ENCODE assay signal across 12 cellular contexts in genomic region chr2:133841905-133842304, GRCh38.
DNase-seq lines count a peak whose midpoint lies in the region; ATAC-seq and TF ChIP-seq lines count a peak whose summit lies in the region.
"Had no signal": no experiment of that assay in that cellular context is flagged by ENCODE, and none has a peak within 500 bp of the region (broad histone marks: within the 10 kb centered on the region; RNA-seq: fewer than 3 reads in every experiment).

No MANE protein-coding gene starts in this region.

- peak overlapping the region; percentile 87 for H3K27ac Mint-ChIP-seq in HFFc6
- no peak overlapping the region for H3K27ac Mint-ChIP-seq in naive thymus-derived CD8-positive, alpha-beta T cell
- no peak overlapping the region for H3K27ac Mint-ChIP-seq in natural killer cell
- H3K27ac Mint-ChIP-seq: H9; stimulated activated naive CD8-positive, alpha-beta T cell treated with anti-CD3 and anti-CD28 coated beads, Interleukin-15, Interleukin-2, amounts not matched to agents 100 ng/mL and 50 ng/mL, for 24 hours had no signal

- H3K4me3 Mint-ChIP-seq in HFFc6 (no peak overlapping the region), natural killer cell (no peak overlapping the region)
- no peak overlapping the region for H3K4me3 Mint-ChIP-seq in naive thymus-derived CD8-positive, alpha-beta T cell
- H3K4me3 Mint-ChIP-seq: H9; stimulated activated naive CD8-positive, alpha-beta T cell treated with anti-CD3 and anti-CD28 coated beads, Interleukin-15, Interleukin-2, amounts not matched to agents 100 ng/mL and 50 ng/mL, for 24 hours had no signal

- DNase-seq in HFFc6 (peak; percentile 88), astrocyte of the hippocampus (ENCODE audit: low read depth, low spot score) (peak; percentile 87), left cardiac atrium (peak; percentile 57), thoracic aorta (ENCODE audit: low spot score) (no peak), CD1c-positive myeloid dendritic cell (ENCODE audit: extremely low spot score) (no peak), natural killer cell (no peak)
- no peak for DNase-seq in naive thymus-derived CD8-positive, alpha-beta T cell
- DNase-seq: activated naive CD4-positive, alpha-beta T cell treated with Interleukin-2 at 50 U/mL for 16 hours; H9; NCI-H2171 had no signal

- no peaks in the 10 kb centered on the region for H3K4me1 ChIP-seq in thoracic aorta (ENCODE audit: control insufficient read depth in 1 of 2, low read depth in 2 of 2)

- H3K27me3 Mint-ChIP-seq in HFFc6 (ENCODE audit: insufficient read depth) (peaks cover 2% of the 10 kb centered on the region), natural killer cell (ENCODE audit: low read depth in 2 of 2) (peaks cover 0 to 11% of the 10 kb centered on the region in 2 donors)
- H3K27me3 Mint-ChIP-seq in naive thymus-derived CD8-positive, alpha-beta T cell: peaks cover 8 to 14% (median 10%) of the 10 kb centered on the region in 5 donors

- H3K27ac ChIP-seq in thoracic aorta: no peak overlapping the region

- ATAC-seq in left cardiac atrium (peak in 1 of 2 donors; percentile 81), thoracic aorta (ENCODE audit: insufficient number of reproducible peaks, low FRiP score, low read depth) (peak; percentile 51), HG02852 (IDR thresholded peaks at IDR 0.05; ENCODE audit: unreplicated experiment) (no peak), natural killer cell (no peak)
- no peak for ATAC-seq in naive thymus-derived CD8-positive, alpha-beta T cell

- H3K4me1 Mint-ChIP-seq in HFFc6 (ENCODE audit: low read depth): peaks cover 60% of the 10 kb centered on the region
- peaks cover 0 to 7% (median 5%) of the 10 kb centered on the region in 4 donors for H3K4me1 Mint-ChIP-seq in naive thymus-derived CD8-positive, alpha-beta T cell
- H3K4me1 Mint-ChIP-seq in natural killer cell: peaks cover 5 to 6% of the 10 kb centered on the region in 2 donors

- H3K36me3 Mint-ChIP-seq in HFFc6 (ENCODE audit: low read depth) (no peaks in the 10 kb centered on the region), natural killer cell (no peaks in the 10 kb centered on the region)
- H3K36me3 Mint-ChIP-seq in naive thymus-derived CD8-positive, alpha-beta T cell: no peaks in the 10 kb centered on the region

- intact Hi-C loops in left cardiac atrium (cut with DNase I): loop anchor here in 1 of 2 donors (5.0 kb wide), 1 partner anchor 1295 kb away; no protein-coding TSS in a partner anchor
- intact Hi-C loops in natural killer cell (cut with micrococcal nuclease): no loop called here

- no peaks in the 10 kb centered on the region for H3K36me3 ChIP-seq in thoracic aorta

- no peaks in the 10 kb centered on the region for H3K27me3 ChIP-seq in thoracic aorta (replicated peaks; ENCODE audit: insufficient read depth)

- no peak for TF ChIP-seq CTCF in HFFc6 (IDR thresholded peaks at IDR 0.05)
- no peak for TF ChIP-seq CTCF in thoracic aorta (IDR thresholded peaks at IDR 0.05)
- no peak for TF ChIP-seq CTCF in natural killer cell (IDR thresholded peaks at IDR 0.05)

- no peaks in the 10 kb centered on the region for H3K9me3 ChIP-seq in thoracic aorta

- no peaks in the 10 kb centered on the region for H3K9me3 Mint-ChIP-seq in HFFc6
- no peaks in the 10 kb centered on the region for H3K9me3 Mint-ChIP-seq in naive thymus-derived CD8-positive, alpha-beta T cell
- no peaks in the 10 kb centered on the region for H3K9me3 Mint-ChIP-seq in natural killer cell
- H3K9me3 Mint-ChIP-seq: H9; stimulated activated naive CD8-positive, alpha-beta T cell treated with anti-CD3 and anti-CD28 coated beads, Interleukin-15, Interleukin-2, amounts not matched to agents 100 ng/mL and 50 ng/mL, for 24 hours had no signal

- POLR2A ChIA-PET in naive thymus-derived CD8-positive, alpha-beta T cell (lab: Charles Lee): no interaction called here

- H3K4me3 ChIP-seq in thoracic aorta: no peak overlapping the region

Comparison
In these comparisons a context has a peak if more than half of its experiments do, and no peak if none do; other contexts are left out.
1. DNase-seq: peak in HFFc6 (single experiment), astrocyte of the hippocampus (single experiment) and left cardiac atrium (single experiment); none in thoracic aorta (single experiment), naive thymus-derived CD8-positive, alpha-beta T cell (0 of 10), CD1c-positive myeloid dendritic cell (single experiment) and natural killer cell (single experiment).